Comparison of ENCODE assay signal across 13 cellular contexts in the genomic region with DNA sequence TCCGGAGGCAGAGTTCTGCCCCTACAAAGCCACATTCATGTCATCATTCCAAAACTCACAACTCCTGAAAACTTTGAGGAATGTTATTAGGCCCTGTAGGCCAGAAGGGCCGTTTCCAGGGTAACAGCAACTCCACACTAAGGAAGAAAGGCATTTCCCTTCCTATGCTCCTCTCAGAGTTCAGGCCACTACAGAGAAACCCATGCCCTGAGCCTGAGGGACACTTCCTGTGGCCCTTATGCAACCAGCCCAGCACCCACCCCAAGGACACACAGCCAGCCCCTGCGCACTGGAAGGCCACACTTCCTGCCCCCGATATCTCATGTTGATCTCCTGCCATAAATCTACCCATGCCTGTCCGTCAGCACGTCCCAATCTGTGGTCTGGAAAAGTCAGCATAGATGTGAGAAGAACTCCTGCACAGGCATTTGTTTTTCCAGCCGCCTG.
DNase-seq lines count a peak whose midpoint lies in the region; ATAC-seq, FAIRE-seq and TF ChIP-seq lines count a peak whose summit lies in the region.
"Had no signal": no experiment of that assay in that cellular context is flagged by ENCODE, and none has a peak within 500 bp of the region (broad histone marks: within the 10 kb centered on the region; RNA-seq: fewer than 3 reads in every experiment).

No MANE protein-coding gene starts in this region.

- ATAC-seq in Right ventricle myocardium inferior (peak; percentile 49), left lung (peak; percentile 31)

- peak overlapping the region in 1 of 2 donors; percentile 14 for H3K27ac ChIP-seq in right atrium auricular region
- H3K27ac ChIP-seq in left lung = peak overlapping the region in 1 of 2 donors; percentile 45
- H3K27ac ChIP-seq in vagina = no peak overlapping the region
- H3K27ac ChIP-seq: neutrophil had no signal

- intact Hi-C loops in Right ventricle myocardium inferior (cut with DNase I) = loop anchor here (10.0 kb wide), 1 partner anchor 544 kb away; no protein-coding TSS in a partner anchor
- intact Hi-C loops in dendritic cell treated with granulocyte-macrophage colony-stimulating factor and Interleukin-4, amounts not matched to agents 40 ng/mL and 50 ng/mL, for 4 days (cut with micrococcal nuclease) = no loop called here
- intact Hi-C loops in left lung (cut with DNase I) = no loop called here
- intact Hi-C loops in vagina (cut with DNase I) = no loop called here

- H3K9me3 Mint-ChIP-seq in dendritic cell treated with granulocyte-macrophage colony-stimulating factor and Interleukin-4, amounts not matched to agents 40 ng/mL and 50 ng/mL, for 4 days = no peaks in the 10 kb centered on the region
- H3K9me3 Mint-ChIP-seq in activated T-cell treated with anti-CD3 and anti-CD28 coated beads, Interleukin-2, amount 50 U/mL, for 24 hours = no peaks in the 10 kb centered on the region

- no peak for TF ChIP-seq POLR2A in vagina (IDR thresholded peaks at IDR 0.05)

- H3K27me3 ChIP-seq in right atrium auricular region = no peaks in the 10 kb centered on the region
- H3K27me3 ChIP-seq in left lung = no peaks in the 10 kb centered on the region
- H3K27me3 ChIP-seq in vagina = no peaks in the 10 kb centered on the region
- H3K27me3 ChIP-seq: neutrophil had no signal

- FAIRE-seq in urothelium cell line (lab: Jason Lieb, UNC) = no peak
- FAIRE-seq: frontal cortex had no signal

- H3K4me3 Mint-ChIP-seq in dendritic cell treated with granulocyte-macrophage colony-stimulating factor and Interleukin-4, amounts not matched to agents 40 ng/mL and 50 ng/mL, for 4 days = no peak overlapping the region
- no peak overlapping the region for H3K4me3 Mint-ChIP-seq in activated T-cell treated with anti-CD3 and anti-CD28 coated beads, Interleukin-2, amount 50 U/mL, for 24 hours

- H3K4me1 ChIP-seq in right atrium auricular region (peaks cover 0 to 19% of the 10 kb centered on the region in 2 donors), left lung (peaks cover 0 to 20% of the 10 kb centered on the region in 2 donors), vagina (no peaks in the 10 kb centered on the region)

- peaks cover 21% of the 10 kb centered on the region for H3K4me1 Mint-ChIP-seq in dendritic cell treated with granulocyte-macrophage colony-stimulating factor and Interleukin-4, amounts not matched to agents 40 ng/mL and 50 ng/mL, for 4 days (ENCODE audit: low read depth)
- peaks cover 20% of the 10 kb centered on the region for H3K4me1 Mint-ChIP-seq in activated T-cell treated with anti-CD3 and anti-CD28 coated beads, Interleukin-2, amount 50 U/mL, for 24 hours (ENCODE audit: low read depth)

- H3K27me3 Mint-ChIP-seq in dendritic cell treated with granulocyte-macrophage colony-stimulating factor and Interleukin-4, amounts not matched to agents 40 ng/mL and 50 ng/mL, for 4 days = peaks cover 9% of the 10 kb centered on the region
- peaks cover 48% of the 10 kb centered on the region for H3K27me3 Mint-ChIP-seq in activated T-cell treated with anti-CD3 and anti-CD28 coated beads, Interleukin-2, amount 50 U/mL, for 24 hours

- H3K9me3 ChIP-seq in right atrium auricular region (peaks cover 0 to 4% of the 10 kb centered on the region in 2 donors), left lung (no peaks in the 10 kb centered on the region), vagina (no peaks in the 10 kb centered on the region)
- H3K9me3 ChIP-seq: neutrophil had no signal

- H3K27ac Mint-ChIP-seq in dendritic cell treated with granulocyte-macrophage colony-stimulating factor and Interleukin-4, amounts not matched to agents 40 ng/mL and 50 ng/mL, for 4 days = peak overlapping the region; percentile 60
- H3K27ac Mint-ChIP-seq in activated T-cell treated with anti-CD3 and anti-CD28 coated beads, Interleukin-2, amount 50 U/mL, for 24 hours = no peak overlapping the region

- no peak overlapping the region for H3K4me3 ChIP-seq in right atrium auricular region
- H3K4me3 ChIP-seq in left lung = no peak overlapping the region
- H3K4me3 ChIP-seq in vagina = no peak overlapping the region

- H3K36me3 Mint-ChIP-seq in dendritic cell treated with granulocyte-macrophage colony-stimulating factor and Interleukin-4, amounts not matched to agents 40 ng/mL and 50 ng/mL, for 4 days (ENCODE audit: low read depth) = no peaks in the 10 kb centered on the region
- H3K36me3 Mint-ChIP-seq in activated T-cell treated with anti-CD3 and anti-CD28 coated beads, Interleukin-2, amount 50 U/mL, for 24 hours (ENCODE audit: low read depth) = no peaks in the 10 kb centered on the region

- DNase-seq in Right ventricle myocardium inferior (ENCODE audit: missing footprints) (no peak), right atrium auricular region (ENCODE audit: low spot score) (no peak), left lung (no peak), urothelium cell line (ENCODE audit: low spot score) (peak; percentile 40), vagina (ENCODE audit: extremely low spot score in 2 of 2) (no peak), NCI-H2081 treated with DMSO at 0.1 percent for 48 hours (lab: John Stamatoyannopoulos, UW) (no peak)
- DNase-seq in activated T-cell treated with anti-CD3 and anti-CD28 coated beads, Interleukin-2, amount 50 U/mL, for 24 hours = no peak
- DNase-seq: 8988T, activated gamma-delta T cell, NCI-H524 treated with DMSO at 0.1 percent for 48 hours had no signal

- TF ChIP-seq CTCF in right atrium auricular region (IDR thresholded peaks at IDR 0.05) = no peak
- no peak for TF ChIP-seq CTCF in left lung (IDR thresholded peaks at IDR 0.05)
- TF ChIP-seq CTCF in vagina (IDR thresholded peaks at IDR 0.05) = no peak

- H3K36me3 ChIP-seq in right atrium auricular region = no peaks in the 10 kb centered on the region
- no peaks in the 10 kb centered on the region for H3K36me3 ChIP-seq in left lung
- no peaks in the 10 kb centered on the region for H3K36me3 ChIP-seq in vagina
- H3K36me3 ChIP-seq: neutrophil had no signal
